ENCODE assay signal across 8 cellular contexts in genomic region chr21:25457411-25457810, GRCh38.
A peak's percentile ranks its signal among the peaks of the same experiment; 100 is the strongest.
DNase-seq lines count a peak whose midpoint lies in the region; ATAC-seq and TF ChIP-seq lines count a peak whose summit lies in the region.

No MANE protein-coding gene starts in this region.

- no peak for TF ChIP-seq CTCF in Calu3 (IDR thresholded peaks at IDR 0.05; ENCODE audit: unreplicated experiment)

- CTCF ChIA-PET in Calu3 (lab: Charles Lee): interaction anchor here (1.3 kb wide), 1 partner anchor 11 kb away, joined by 3 read pairs; no protein-coding TSS in a partner anchor
- CTCF ChIA-PET in activated CD8-positive, alpha-beta T cell treated with anti-CD3 and anti-CD28 coated beads, Interleukin-2, amount 10 ng/mL, durations not matched to agents 7 days and 5 days (lab: Charles Lee): interaction anchor here (1.2 to 2.0 kb wide), 2 partner anchors 50 to 108 kb away, joined by 3 to 6 read pairs; no protein-coding TSS in a partner anchor

- H3K27me3 Mint-ChIP-seq in Calu3 (ENCODE audit: unreplicated experiment): no peaks in the 10 kb centered on the region
- H3K27me3 Mint-ChIP-seq in activated CD8-positive, alpha-beta T cell treated with anti-CD3 and anti-CD28 coated beads, Interleukin-2, amount 10 ng/mL, durations not matched to agents 7 days and 5 days (ENCODE audit: low read depth): no peaks in the 10 kb centered on the region

- H3K36me3 Mint-ChIP-seq in Calu3 (ENCODE audit: insufficient read depth, unreplicated experiment): no peaks in the 10 kb centered on the region
- peaks cover 7% of the 10 kb centered on the region for H3K36me3 Mint-ChIP-seq in activated CD8-positive, alpha-beta T cell treated with anti-CD3 and anti-CD28 coated beads, Interleukin-2, amount 10 ng/mL, durations not matched to agents 7 days and 5 days (ENCODE audit: low read depth)

- no peak for DNase-seq in Calu3
- DNase-seq in activated CD8-positive, alpha-beta T cell treated with anti-CD3 and anti-CD28 coated beads, Interleukin-2, amount 10 ng/mL, durations not matched to agents 7 days and 5 days: no peak
- peak; percentile 45 to 68 for DNase-seq in lung microvascular endothelial cell (ENCODE audit: low read depth in 2 of 2)
- DNase-seq in cerebellum (ENCODE audit: low spot score): no peak
- no peak for DNase-seq in NCI-H774 (lab: John Stamatoyannopoulos, UW)
- DNase-seq in ureter (ENCODE audit: low spot score): no peak

- H3K4me1 Mint-ChIP-seq in Calu3 (ENCODE audit: low read depth, unreplicated experiment): no peaks in the 10 kb centered on the region
- peaks cover 45% of the 10 kb centered on the region for H3K4me1 Mint-ChIP-seq in activated CD8-positive, alpha-beta T cell treated with anti-CD3 and anti-CD28 coated beads, Interleukin-2, amount 10 ng/mL, durations not matched to agents 7 days and 5 days (ENCODE audit: low read depth)

- H3K4me3 Mint-ChIP-seq in Calu3 (ENCODE audit: low read depth, unreplicated experiment): peak overlapping the region; percentile 28
- H3K4me3 Mint-ChIP-seq in activated CD8-positive, alpha-beta T cell treated with anti-CD3 and anti-CD28 coated beads, Interleukin-2, amount 10 ng/mL, durations not matched to agents 7 days and 5 days: peak overlapping the region; percentile 65

- H3K27ac Mint-ChIP-seq in Calu3 (ENCODE audit: unreplicated experiment): peak overlapping the region; percentile 88
- peak overlapping the region; percentile 78 for H3K27ac Mint-ChIP-seq in activated CD8-positive, alpha-beta T cell treated with anti-CD3 and anti-CD28 coated beads, Interleukin-2, amount 10 ng/mL, durations not matched to agents 7 days and 5 days

- no TSS peak for BruUV-seq in Calu3 (replicated peaks; lab: Mats Ljungman, UMichigan)

- intact Hi-C loops in Calu3 (cut with micrococcal nuclease; ENCODE audit: unreplicated experiment): no loop called here

- no peaks in the 10 kb centered on the region for H3K9me3 Mint-ChIP-seq in Calu3 (ENCODE audit: low read depth, unreplicated experiment)
- H3K9me3 Mint-ChIP-seq in activated CD8-positive, alpha-beta T cell treated with anti-CD3 and anti-CD28 coated beads, Interleukin-2, amount 10 ng/mL, durations not matched to agents 7 days and 5 days (ENCODE audit: insufficient read depth): no peaks in the 10 kb centered on the region

- POLR2A ChIA-PET in activated CD8-positive, alpha-beta T cell treated with anti-CD3 and anti-CD28 coated beads, Interleukin-2, amount 10 ng/mL, durations not matched to agents 7 days and 5 days (lab: Charles Lee): interaction anchor here (1.2 kb wide), 1 partner anchor 110 kb away, joined by 4 read pairs; no protein-coding TSS in a partner anchor

- ATAC-seq in GM19468 (IDR thresholded peaks at IDR 0.05; ENCODE audit: extremely low read depth, unreplicated experiment): peak; percentile 24
- peak; percentile 49 for ATAC-seq in HG03521 (IDR thresholded peaks at IDR 0.05; ENCODE audit: unreplicated experiment)
- peak; percentile 76 for ATAC-seq in activated CD8-positive, alpha-beta T cell treated with anti-CD3 and anti-CD28 coated beads, Interleukin-2, amount 10 ng/mL, durations not matched to agents 7 days and 5 days

Comparison
In these comparisons a context has a peak if more than half of its experiments do, and no peak if none do; other contexts are left out.
1. DNase-seq: peak in lung microvascular endothelial cell (2 of 2); none in Calu3 (single experiment), activated CD8-positive, alpha-beta T cell treated with anti-CD3 and anti-CD28 coated beads, Interleukin-2, amount 10 ng/mL, durations not matched to agents 7 days and 5 days (single experiment), cerebellum (single experiment), NCI-H774 (single experiment) and ureter (single experiment).
2. ATAC-seq: peak in every context shown above with its lines; median percentile 76 in activated CD8-positive, alpha-beta T cell treated with anti-CD3 and anti-CD28 coated beads, Interleukin-2, amount 10 ng/mL, durations not matched to agents 7 days and 5 days; 49 in HG03521; 24 in GM19468.